Comparison of ENCODE assay signal across 6 cellular contexts in the genomic region with DNA sequence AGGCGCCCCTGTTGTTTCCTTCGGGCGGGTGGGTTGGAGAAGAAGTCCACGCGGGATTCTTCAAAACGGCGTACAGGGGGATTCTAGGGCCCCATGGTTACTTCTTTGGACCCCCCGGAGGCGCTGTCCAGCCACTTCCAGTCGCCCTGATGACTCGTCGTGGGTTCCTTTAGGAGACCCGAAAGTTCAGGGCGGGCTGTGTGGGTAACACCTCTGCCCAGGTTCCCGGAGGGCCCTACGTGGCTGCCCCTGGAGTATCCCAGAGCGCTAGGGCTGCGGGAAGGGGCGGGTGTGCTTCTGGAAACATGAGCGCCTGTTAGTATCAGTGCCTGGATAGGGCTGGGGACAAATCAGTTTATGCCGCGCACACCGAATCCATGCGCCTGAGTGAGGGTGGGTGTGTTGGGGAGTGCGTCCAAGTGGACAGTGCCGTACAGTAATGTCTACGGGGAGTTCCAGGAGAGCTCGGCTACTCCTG. TPM values are rescaled to one million over a fixed set of nuclear protein-coding genes. Genes with fewer than 3 reads are reported as not detected.
DNase-seq lines count a peak whose midpoint lies in the region; ATAC-seq and TF ChIP-seq lines count a peak whose summit lies in the region.

No MANE protein-coding gene starts in this region.

- H2AFZ ChIP-seq in MM.1S (ENCODE audit: low read length) = peak overlapping the region; percentile 70
- no peak overlapping the region for H2AFZ ChIP-seq in neuron (ENCODE audit: low read depth, low read length)

- H3K9me3 ChIP-seq in CD4-positive, alpha-beta T cell (ENCODE audit: control insufficient read depth, low read length) = no peaks in the 10 kb centered on the region
- H3K9me3 ChIP-seq in MM.1S (replicated peaks; ENCODE audit: insufficient read depth, low read length) (no peaks in the 10 kb centered on the region), neuron (ENCODE audit: low read length) (peaks cover 5% of the 10 kb centered on the region)

- H4K20me1 ChIP-seq in MM.1S (ENCODE audit: insufficient read depth, low read length) = no peaks in the 10 kb centered on the region

- in situ Hi-C loops in brain microvascular endothelial cell (cut with HindIII; ENCODE audit: low pct_ligation_motif_present, low sequenced_read_pairs) = no loop called here

- CTCF ChIA-PET in CD4-positive, alpha-beta T cell (lab: Charles Lee) = interaction anchor here (0.6 to 7.3 kb wide), 25 partner anchors 9 to 371 kb away, joined by 3 to 83 read pairs (median 4); a partner anchor contains a TSS

- no peaks in the 10 kb centered on the region for H3K9me2 ChIP-seq in MM.1S (replicated peaks; ENCODE audit: insufficient read depth, low read length)

- peaks cover 10% of the 10 kb centered on the region for H3K27me3 Mint-ChIP-seq in CD4-positive, alpha-beta T cell

- H3K27ac Mint-ChIP-seq in CD4-positive, alpha-beta T cell = peak overlapping the region; percentile 83

- intact Hi-C loops in CD4-positive, alpha-beta T cell (cut with DNase I, micrococcal nuclease) = loop anchor here (1.0 to 10.0 kb wide), 9 partner anchors 100 to 348 kb away; a partner anchor contains a TSS

- peak in 1 of 10 experiments; percentile 35 for DNase-seq in CD4-positive, alpha-beta T cell
- DNase-seq in MM.1S (no peak), brain microvascular endothelial cell (no peak), GDM1 (lab: John Stamatoyannopoulos, UW) (no peak)

- peak overlapping the region; percentile 87 for H3K4me3 Mint-ChIP-seq in CD4-positive, alpha-beta T cell

- H3K36me3 Mint-ChIP-seq in CD4-positive, alpha-beta T cell (ENCODE audit: low read depth) = no peaks in the 10 kb centered on the region

- no peaks in the 10 kb centered on the region for H3K9me3 Mint-ChIP-seq in CD4-positive, alpha-beta T cell

- H3K4me3 ChIP-seq in MM.1S (ENCODE audit: low read length) = peak overlapping the region; percentile 70
- H3K4me3 ChIP-seq in brain microvascular endothelial cell (ENCODE audit: low read depth, low read length) = peak overlapping the region; percentile 70
- H3K4me3 ChIP-seq in neuron (ENCODE audit: low read length) = peak overlapping the region; percentile 37

- ATAC-seq in CD4-positive, alpha-beta T cell (ENCODE audit: poor library complexity) = peak; percentile 6
- ATAC-seq in GM19467 (IDR thresholded peaks at IDR 0.05; ENCODE audit: unreplicated experiment) = no peak

- no peaks in the 10 kb centered on the region for H3K79me2 ChIP-seq in MM.1S (ENCODE audit: low read length)

- peak overlapping the region; percentile 99 for H3K4me2 ChIP-seq in MM.1S (ENCODE audit: low read depth, low read length)

- H3K27ac ChIP-seq in CD4-positive, alpha-beta T cell (ENCODE audit: low read depth, low read length) = peak overlapping the region; percentile 48
- H3K27ac ChIP-seq in MM.1S (ENCODE audit: low read length) = no peak overlapping the region
- H3K27ac ChIP-seq in brain microvascular endothelial cell = peak overlapping the region; percentile 88

- peaks cover 33% of the 10 kb centered on the region for H3K4me1 Mint-ChIP-seq in CD4-positive, alpha-beta T cell (ENCODE audit: low read depth)

- H3K4me1 ChIP-seq in MM.1S (ENCODE audit: low read length) (peaks cover 8% of the 10 kb centered on the region), neuron (ENCODE audit: insufficient read depth, low read length) (peaks cover 14% of the 10 kb centered on the region)

- peaks cover 18% of the 10 kb centered on the region; the same call in 1 of the 2 replicates for H3F3A ChIP-seq in MM.1S (ENCODE audit: insufficient read depth, low read length)

- H3K9ac ChIP-seq in MM.1S (ENCODE audit: low read length) = no peak overlapping the region; the same call in 1 of the 2 replicates

- H3K36me3 ChIP-seq in MM.1S (replicated peaks; ENCODE audit: insufficient read depth, low read length) (no peaks in the 10 kb centered on the region), brain microvascular endothelial cell (replicated peaks) (peaks cover 32% of the 10 kb centered on the region), neuron (ENCODE audit: insufficient read depth, low read length) (peaks cover 2% of the 10 kb centered on the region)

- TF ChIP-seq CTCF in CD4-positive, alpha-beta T cell (IDR thresholded peaks at IDR 0.05) = no peak
- TF ChIP-seq CTCF in MM.1S (IDR thresholded peaks at IDR 0.05; ENCODE audit: low read length) (no peak), brain microvascular endothelial cell (IDR thresholded peaks at IDR 0.05; ENCODE audit: low read depth, low read length, missing control alignments) (no peak)

- H3K27me3 ChIP-seq in CD4-positive, alpha-beta T cell (ENCODE audit: control insufficient read depth, insufficient read depth, low read length) = peaks cover 8% of the 10 kb centered on the region
- H3K27me3 ChIP-seq in MM.1S (replicated peaks; ENCODE audit: insufficient read depth, low read length) (peaks cover 35% of the 10 kb centered on the region), brain microvascular endothelial cell (replicated peaks) (no peaks in the 10 kb centered on the region), neuron (ENCODE audit: insufficient read depth, low read length) (no peaks in the 10 kb centered on the region)

- POLR2A ChIA-PET in CD4-positive, alpha-beta T cell (lab: Charles Lee) = interaction anchor here (0.6 to 4.9 kb wide), 12 partner anchors 10 to 282 kb away, joined by 3 to 61 read pairs (median 5); a partner anchor contains a TSS

RNA-seq across cellular contexts. Expression of a gene that starts 0.6 kb away (rescaled TPM):
- total RNA-seq in CD4-positive, alpha-beta T cell = 1 to 10 TPM; 2.4 to 3.0 TPM

RNA-seq across cellular contexts. Expression of a gene that starts 12.5 kb away (rescaled TPM):
- 10 to 100 TPM; 34.4 to 35.1 TPM for total RNA-seq in CD4-positive, alpha-beta T cell

RNA-seq across cellular contexts. Expression of a gene that starts 24.3 kb away (rescaled TPM):
- total RNA-seq in CD4-positive, alpha-beta T cell = 100 to 1,000 TPM in 1 of 2 experiments, 10 to 100 TPM in 1; 96.4 to 101 TPM

RNA-seq across cellular contexts. Expression of a gene that starts 29.2 kb away (rescaled TPM):
- under 1 TPM; 0.06 to 0.11 TPM for total RNA-seq in CD4-positive, alpha-beta T cell
